2 cellular contexts compared by ENCODE assay signal in genomic region chr5:103373576-103374472, GRCh38.
A peak's percentile ranks its signal among the peaks of the same experiment; 100 is the strongest.
TF ChIP-seq lines count a peak whose summit lies in the region.

No MANE protein-coding gene starts in this region.

TF ChIP-seq in A549, 52 proteins besides CTCF, POLR2A, EP300 and RAD21:
- peak; percentile 43; the same call in 1 of the 2 replicates for TF ChIP-seq USF2 (IDR thresholded peaks at IDR 0.05)
- no peak for TF ChIP-seq MAFK (IDR thresholded peaks at IDR 0.05; ENCODE audit: partially characterized antibody)
- TF ChIP-seq CBX2 (IDR thresholded peaks at IDR 0.05; ENCODE audit: borderline replicate concordance, low read depth): no peak
- no peak for TF ChIP-seq FOSL2 (IDR thresholded peaks at IDR 0.05)
- no peak for TF ChIP-seq FOSL2 (CRISPR knock-in tag; IDR thresholded peaks at IDR 0.05)

TF ChIP-seq in GM23338, 12 proteins besides CTCF, POLR2A, EP300 and RAD21:
- no peak for TF ChIP-seq JUNB (IDR thresholded peaks at IDR 0.05; ENCODE audit: unreplicated experiment)
- no peak for TF ChIP-seq EZH2 (IDR thresholded peaks at IDR 0.05; ENCODE audit: low read depth, unreplicated experiment)
- TF ChIP-seq ETS1 (IDR thresholded peaks at IDR 0.05): no peak
- no peak for TF ChIP-seq CREB1 (CRISPR knock-in tag; IDR thresholded peaks at IDR 0.05; ENCODE audit: low read depth)
- TF ChIP-seq STAT1 (IDR thresholded peaks at IDR 0.05; ENCODE audit: unreplicated experiment): no peak
- TF ChIP-seq REST (IDR thresholded peaks at IDR 0.05; ENCODE audit: unreplicated experiment): no peak
- no peak for TF ChIP-seq ZNF331 (CRISPR knock-in tag; IDR thresholded peaks at IDR 0.05; ENCODE audit: low read depth)
- no peak for TF ChIP-seq ZNF462 (CRISPR knock-in tag; IDR thresholded peaks at IDR 0.05)
- TF ChIP-seq NANOG (IDR thresholded peaks at IDR 0.05; ENCODE audit: borderline replicate concordance): no peak
- TF ChIP-seq ZNF114 (CRISPR knock-in tag; IDR thresholded peaks at IDR 0.05): no peak
- no peak for TF ChIP-seq POLR2AphosphoS5 (IDR thresholded peaks at IDR 0.05; ENCODE audit: low read depth)
